20 cellular contexts compared by ENCODE assay signal in the genomic region with DNA sequence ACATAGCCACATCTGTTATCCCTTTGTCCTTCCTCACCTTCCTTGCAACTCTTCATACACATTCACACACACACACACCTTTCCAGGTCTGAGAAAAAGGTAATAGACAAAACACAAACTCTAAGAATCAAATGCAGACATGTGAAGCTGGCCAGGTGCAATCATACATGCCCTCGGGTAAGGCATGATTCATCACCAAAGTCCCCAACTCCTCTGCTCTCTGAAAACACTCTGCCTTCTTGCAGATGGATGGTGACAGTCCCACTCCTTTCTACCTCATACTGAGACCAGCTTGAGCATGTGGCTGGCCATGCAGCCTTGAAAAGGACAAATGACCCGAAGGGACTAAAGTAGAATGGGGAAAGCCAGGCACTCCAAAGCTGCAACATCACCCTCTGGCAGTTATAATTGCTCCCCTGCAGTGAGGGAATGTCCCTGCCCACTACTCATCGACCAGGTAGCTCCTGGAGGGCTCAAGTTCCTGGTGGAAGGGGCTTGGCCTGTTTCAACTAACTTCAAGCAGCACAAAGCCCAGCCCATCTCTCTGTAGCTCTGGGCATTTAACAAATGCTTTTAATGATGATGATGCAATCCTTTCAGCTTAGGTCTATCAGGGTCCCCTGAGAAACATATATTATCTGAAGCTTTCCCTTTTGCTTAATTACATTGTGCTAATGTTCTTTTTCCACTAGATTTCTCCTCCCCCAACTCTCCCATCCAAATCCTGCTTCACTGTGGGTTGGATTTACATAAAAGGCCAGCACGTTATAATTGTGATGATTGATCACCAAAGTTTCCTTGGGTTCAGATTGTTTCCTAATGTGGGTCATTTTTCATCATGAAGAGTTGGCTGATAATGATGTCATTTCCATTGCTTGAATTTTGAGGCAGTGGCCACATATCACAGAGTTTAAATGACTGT.
DNase-seq lines count a peak whose midpoint lies in the region; ATAC-seq, FAIRE-seq and TF ChIP-seq lines count a peak whose summit lies in the region.
"Had no signal": no experiment of that assay in that cellular context is flagged by ENCODE, and none has a peak within 500 bp of the region (broad histone marks: within the 10 kb centered on the region; RNA-seq: fewer than 3 reads in every experiment).

No MANE protein-coding gene starts in this region.

- no peak overlapping the region for H2AFZ ChIP-seq in astrocyte (ENCODE audit: low read depth, low read length)

- FAIRE-seq in astrocyte (lab: Jason Lieb, UNC) = no peak

- POLR2A ChIA-PET in MCF 10A (lab: Yijun Ruan, JAX) = interaction anchor here (0.6 to 1.3 kb wide), 4 partner anchors 21 to 183 kb away, joined by 3 to 6 read pairs (median 4); no protein-coding TSS in a partner anchor

- H3K36me3 Mint-ChIP-seq in MCF 10A (ENCODE audit: insufficient read depth, unreplicated experiment) (no peaks in the 10 kb centered on the region), astrocyte (ENCODE audit: low read depth, unreplicated experiment) (peaks cover 3% of the 10 kb centered on the region)
- H3K36me3 Mint-ChIP-seq: activated CD4-positive, alpha-beta memory T cell treated with anti-CD3 and anti-CD28 coated beads for 36 hours; activated naive CD8-positive, alpha-beta T cell treated with anti-CD3 and anti-CD28 coated beads for 36 hours; memory B cell had no signal

- H3K4me2 ChIP-seq in astrocyte (ENCODE audit: low read length) = no peak overlapping the region

- no peaks in the 10 kb centered on the region for H3K27me3 Mint-ChIP-seq in MCF 10A (ENCODE audit: insufficient read depth, unreplicated experiment)
- no peaks in the 10 kb centered on the region for H3K27me3 Mint-ChIP-seq in astrocyte (ENCODE audit: low read depth, unreplicated experiment)
- H3K27me3 Mint-ChIP-seq: activated CD4-positive, alpha-beta memory T cell treated with anti-CD3 and anti-CD28 coated beads for 36 hours; activated naive CD8-positive, alpha-beta T cell treated with anti-CD3 and anti-CD28 coated beads for 36 hours; memory B cell had no signal

- ATAC-seq in HG02973 (IDR thresholded peaks at IDR 0.05; ENCODE audit: unreplicated experiment) = no peak
- ATAC-seq: right cardiac atrium had no signal

- no peak overlapping the region for H3K9ac ChIP-seq in astrocyte (ENCODE audit: low read length)

- no peaks in the 10 kb centered on the region for H3K27me3 ChIP-seq in breast epithelium
- no peaks in the 10 kb centered on the region for H3K27me3 ChIP-seq in astrocyte (ENCODE audit: insufficient read depth, low read length)
- H3K27me3 ChIP-seq: SJSA1 had no signal

- H3K9me3 Mint-ChIP-seq in MCF 10A (ENCODE audit: unreplicated experiment) (no peaks in the 10 kb centered on the region), astrocyte (ENCODE audit: unreplicated experiment) (peaks cover 1% of the 10 kb centered on the region)
- H3K9me3 Mint-ChIP-seq: activated CD4-positive, alpha-beta memory T cell treated with anti-CD3 and anti-CD28 coated beads for 36 hours; activated naive CD8-positive, alpha-beta T cell treated with anti-CD3 and anti-CD28 coated beads for 36 hours; memory B cell had no signal

- H4K20me1 ChIP-seq in astrocyte (ENCODE audit: insufficient read depth, low read length) = no peaks in the 10 kb centered on the region

- H3K9me3 ChIP-seq in breast epithelium (no peaks in the 10 kb centered on the region), astrocyte (ENCODE audit: insufficient read depth, low read depth, low read length) (no peaks in the 10 kb centered on the region)
- H3K9me3 ChIP-seq: HAP-1, SJSA1 had no signal

- intact Hi-C loops in MCF 10A (cut with micrococcal nuclease) = loop anchor here (5.0 kb wide), 1 partner anchor 370 kb away; no protein-coding TSS in a partner anchor
- intact Hi-C loops in breast epithelium (cut with DNase I; ENCODE audit: low total_unique reads) = loop anchor here (5.0 kb wide), 1 partner anchor 1640 kb away; no protein-coding TSS in a partner anchor

- BruUV-seq in MCF 10A (replicated peaks; lab: Mats Ljungman, UMichigan) = no TSS peak

- no peaks in the 10 kb centered on the region for H3K36me3 ChIP-seq in breast epithelium
- H3K36me3 ChIP-seq in astrocyte (ENCODE audit: insufficient read depth, low read length) = no peaks in the 10 kb centered on the region
- H3K36me3 ChIP-seq: HAP-1, SJSA1 had no signal

- DNase-seq in MCF 10A (ENCODE audit: unreplicated experiment) = peak; percentile 32
- DNase-seq in breast epithelium (ENCODE audit: low spot score in 2 of 2) = no peak
- DNase-seq in astrocyte (ENCODE audit: low read depth) = peak; percentile 6
- peak; percentile 79 for DNase-seq in islet precursor cell
- no peak for DNase-seq in caudate nucleus (lab: John Stamatoyannopoulos, UW)
- DNase-seq in MV-4-11 (lab: John Stamatoyannopoulos, UW) = no peak
- no peak for DNase-seq in HT-29 (ENCODE audit: low spot score)
- DNase-seq: activated CD4-positive, alpha-beta memory T cell treated with anti-CD3 and anti-CD28 coated beads for 36 hours; activated naive CD8-positive, alpha-beta T cell treated with anti-CD3 and anti-CD28 coated beads for 36 hours; activated T-cell treated with anti-CD3 and anti-CD28 coated beads, Interleukin-2, amount 50 U/mL, for 48 hours; effector memory CD4-positive, alpha-beta T cell; KG1; NCI-H1105 treated with DMSO at 0.1 percent for 48 hours; NCI-H226; right cardiac atrium had no signal

- TF ChIP-seq CTCF in MCF 10A (IDR thresholded peaks at IDR 0.05; ENCODE audit: unreplicated experiment) = no peak
- TF ChIP-seq CTCF in breast epithelium (IDR thresholded peaks at IDR 0.05) = no peak
- TF ChIP-seq CTCF in astrocyte (IDR thresholded peaks at IDR 0.05; ENCODE audit: insufficient read depth, low read depth, low read length) = no peak

- no peak overlapping the region for H3K4me3 ChIP-seq in breast epithelium
- no peak overlapping the region for H3K4me3 ChIP-seq in astrocyte (ENCODE audit: insufficient read depth, low read depth, low read length)
- H3K4me3 ChIP-seq: HAP-1, SJSA1 had no signal

- no peak overlapping the region for H3K27ac Mint-ChIP-seq in MCF 10A (ENCODE audit: low read depth, unreplicated experiment)
- no peak overlapping the region for H3K27ac Mint-ChIP-seq in astrocyte (ENCODE audit: unreplicated experiment)
- H3K27ac Mint-ChIP-seq: activated CD4-positive, alpha-beta memory T cell treated with anti-CD3 and anti-CD28 coated beads for 36 hours; activated naive CD8-positive, alpha-beta T cell treated with anti-CD3 and anti-CD28 coated beads for 36 hours; memory B cell had no signal

- H3K79me2 ChIP-seq in astrocyte (ENCODE audit: insufficient read depth, low read length) = no peaks in the 10 kb centered on the region

- CTCF ChIA-PET in MCF 10A (lab: Yijun Ruan, JAX) = interaction anchor here (0.5 to 1.3 kb wide), 3 partner anchors 306 to 1809 kb away, joined by 3 to 5 read pairs (median 3); no protein-coding TSS in a partner anchor

- no peak overlapping the region for H3K27ac ChIP-seq in breast epithelium
- H3K27ac ChIP-seq in astrocyte (ENCODE audit: low read depth, low read length) = no peak overlapping the region
- no peak overlapping the region for H3K27ac ChIP-seq in caudate nucleus (ENCODE audit: low read depth, low read length)
- H3K27ac ChIP-seq: C4-2B, SJSA1 had no signal

- H3K4me1 ChIP-seq in breast epithelium (peaks cover 0 to 5% of the 10 kb centered on the region in 2 donors), astrocyte (ENCODE audit: insufficient read depth, low read length) (no peaks in the 10 kb centered on the region)
- H3K4me1 ChIP-seq: HAP-1, SJSA1 had no signal

- H3K4me3 Mint-ChIP-seq in MCF 10A (ENCODE audit: unreplicated experiment) (no peak overlapping the region), astrocyte (ENCODE audit: unreplicated experiment) (no peak overlapping the region)
- H3K4me3 Mint-ChIP-seq: activated CD4-positive, alpha-beta memory T cell treated with anti-CD3 and anti-CD28 coated beads for 36 hours; activated naive CD8-positive, alpha-beta T cell treated with anti-CD3 and anti-CD28 coated beads for 36 hours; memory B cell had no signal

- H3K4me1 Mint-ChIP-seq in MCF 10A (ENCODE audit: insufficient read depth, unreplicated experiment) (peaks cover 27% of the 10 kb centered on the region), astrocyte (ENCODE audit: low read depth, unreplicated experiment) (peaks cover 3% of the 10 kb centered on the region)
- H3K4me1 Mint-ChIP-seq: activated naive CD8-positive, alpha-beta T cell treated with anti-CD3 and anti-CD28 coated beads for 36 hours had no signal

- TF ChIP-seq POLR2A in breast epithelium (IDR thresholded peaks at IDR 0.05) = no peak

Comparison
In these comparisons a context has a peak if more than half of its experiments do, and no peak if none do; other contexts are left out.
1. DNase-seq: peak in MCF 10A (single experiment), astrocyte (single experiment) and islet precursor cell (single experiment); none in breast epithelium (0 of 2), caudate nucleus (0 of 61), MV-4-11 (single experiment) and HT-29 (single experiment).